Comparison of ENCODE assay signal across 21 cellular contexts in genomic region chr5:162657076-162657475, GRCh38.
"Had no signal": no experiment of that assay in that cellular context is flagged by ENCODE, and none has a peak within 500 bp of the region (broad histone marks: within the 10 kb centered on the region; RNA-seq: fewer than 3 reads in every experiment).

No MANE protein-coding gene starts in this region.

- H3K4me1 ChIP-seq: adrenal gland had no signal

- FAIRE-seq: RCC 7860 had no signal

- H3K36me3 Mint-ChIP-seq: activated naive CD8-positive, alpha-beta T cell treated with anti-CD3 and anti-CD28 coated beads, Interleukin-2, amount 10 ng/mL, durations not matched to agents 7 days and 5 days; WTC11 had no signal

- H3K9me3 ChIP-seq: adrenal gland had no signal

- H3K27me3 ChIP-seq: adrenal gland had no signal

- H3K9me3 Mint-ChIP-seq: activated CD4-positive, alpha-beta T cell treated with anti-CD3 and anti-CD28 coated beads, Interleukin-2, amount 10 ng/mL, durations not matched to agents 24 days and 14 days had no signal

- H3K27ac Mint-ChIP-seq: activated CD4-positive, alpha-beta T cell treated with anti-CD3 and anti-CD28 coated beads, Interleukin-2, amount 10 ng/mL, durations not matched to agents 24 days and 14 days; activated naive CD8-positive, alpha-beta T cell treated with anti-CD3 and anti-CD28 coated beads, Interleukin-2, amount 10 ng/mL, durations not matched to agents 7 days and 5 days; activated T-cell treated with anti-CD3 and anti-CD28 coated beads, Interleukin-2, amount 50 U/mL, for 72 hours; T-helper 17 cell; WTC11 had no signal

- H3K4me3 Mint-ChIP-seq: activated CD4-positive, alpha-beta T cell treated with anti-CD3 and anti-CD28 coated beads, Interleukin-2, amount 10 ng/mL, durations not matched to agents 24 days and 14 days; activated naive CD8-positive, alpha-beta T cell treated with anti-CD3 and anti-CD28 coated beads, Interleukin-2, amount 10 ng/mL, durations not matched to agents 7 days and 5 days; activated T-cell treated with anti-CD3 and anti-CD28 coated beads, Interleukin-2, amount 50 U/mL, for 72 hours; T-helper 17 cell; WTC11 had no signal

- DNase-seq: activated CD4-positive, alpha-beta T cell treated with anti-CD3 and anti-CD28 coated beads, Interleukin-2, amount 10 ng/mL, durations not matched to agents 24 days and 14 days; activated CD4-positive, alpha-beta T cell treated with anti-CD3 and anti-CD28 coated beads, Interleukin-2, amount 50 U/mL, for 48 hours; activated CD4-positive, CD25-positive, alpha-beta regulatory T cell treated with anti-CD3 and anti-CD28 coated beads, Interleukin-2, amount 50 U/mL, for 72 hours; activated naive CD4-positive, alpha-beta T cell treated with anti-CD3 and anti-CD28 coated beads, Interleukin-2, amount 50 U/mL, for 16 hours; activated naive CD8-positive, alpha-beta T cell treated with anti-CD3 and anti-CD28 coated beads, Interleukin-2, amount 10 ng/mL, durations not matched to agents 7 days and 5 days; activated T-cell treated with anti-CD3 and anti-CD28 coated beads for 4 hours; activated T-cell treated with anti-CD3 and anti-CD28 coated beads, Interleukin-2, amount 50 U/mL, for 72 hours; adrenal gland; anterior cingulate cortex; central memory CD4-positive, alpha-beta T cell; Kasumi-1; KBM-7; NCI-H1048; NCI-H1930; NCI-H446; NCI-H524; SIG-M5; T-helper 17 cell; T-helper 9 cell had no signal

- H3K36me3 ChIP-seq: adrenal gland had no signal

- H3K4me3 ChIP-seq: adrenal gland had no signal

- H3K4me1 Mint-ChIP-seq: activated CD4-positive, alpha-beta T cell treated with anti-CD3 and anti-CD28 coated beads, Interleukin-2, amount 10 ng/mL, durations not matched to agents 24 days and 14 days; activated naive CD8-positive, alpha-beta T cell treated with anti-CD3 and anti-CD28 coated beads, Interleukin-2, amount 10 ng/mL, durations not matched to agents 7 days and 5 days; T-helper 17 cell had no signal

- H3K27ac ChIP-seq: adrenal gland had no signal

- H3K27me3 Mint-ChIP-seq: activated CD4-positive, alpha-beta T cell treated with anti-CD3 and anti-CD28 coated beads, Interleukin-2, amount 10 ng/mL, durations not matched to agents 24 days and 14 days; activated naive CD8-positive, alpha-beta T cell treated with anti-CD3 and anti-CD28 coated beads, Interleukin-2, amount 10 ng/mL, durations not matched to agents 7 days and 5 days; T-helper 17 cell had no signal
